Comparison of ENCODE assay signal across 1 cellular context in genomic region chr5:32276173-32276853, GRCh38.
TF ChIP-seq lines count a peak whose summit lies in the region.

No MANE protein-coding gene starts in this region.

TF ChIP-seq in HEK293, 187 proteins besides CTCF, POLR2A, EP300 and RAD21 (continued from another document):
- TF ChIP-seq ZNF280D (tag by site-specific recombination; IDR thresholded peaks at IDR 0.05) (no peak), ZNF645 (tag by site-specific recombination; IDR thresholded peaks at IDR 0.05) (no peak), ZNF24 (tag by site-specific recombination; IDR thresholded peaks at IDR 0.05) (no peak), ZNF747 (tag by site-specific recombination; IDR thresholded peaks at IDR 0.05) (no peak), SCRT2 (tag by site-specific recombination; IDR thresholded peaks at IDR 0.05) (peak; percentile 69), ZNF362 (tag by site-specific recombination; IDR thresholded peaks at IDR 0.05) (peak; percentile 84; the same call in 1 of the 2 replicates), GFI1B (tag by site-specific recombination; IDR thresholded peaks at IDR 0.05) (no peak), ZNF514 (tag by site-specific recombination; IDR thresholded peaks at IDR 0.05) (no peak), ZNF785 (tag by site-specific recombination; IDR thresholded peaks at IDR 0.05) (no peak), ZBTB8A (tag by site-specific recombination; IDR thresholded peaks at IDR 0.05) (no peak), ZNF366 (tag by site-specific recombination; conservative IDR thresholded peaks at IDR 0.05) (no peak), ZNF335 (tag by site-specific recombination; conservative IDR thresholded peaks at IDR 0.05) (no peak), ZNF777 (tag by site-specific recombination; IDR thresholded peaks at IDR 0.05; ENCODE audit: borderline replicate concordance) (no peak), ZFP37 (tag by site-specific recombination; IDR thresholded peaks at IDR 0.05) (no peak), ZNF768 (tag by site-specific recombination; IDR thresholded peaks at IDR 0.05) (no peak), ZNF350 (tag by site-specific recombination; IDR thresholded peaks at IDR 0.05) (no peak)
